Comparison of ENCODE assay signal across 21 cellular contexts in the genomic region with DNA sequence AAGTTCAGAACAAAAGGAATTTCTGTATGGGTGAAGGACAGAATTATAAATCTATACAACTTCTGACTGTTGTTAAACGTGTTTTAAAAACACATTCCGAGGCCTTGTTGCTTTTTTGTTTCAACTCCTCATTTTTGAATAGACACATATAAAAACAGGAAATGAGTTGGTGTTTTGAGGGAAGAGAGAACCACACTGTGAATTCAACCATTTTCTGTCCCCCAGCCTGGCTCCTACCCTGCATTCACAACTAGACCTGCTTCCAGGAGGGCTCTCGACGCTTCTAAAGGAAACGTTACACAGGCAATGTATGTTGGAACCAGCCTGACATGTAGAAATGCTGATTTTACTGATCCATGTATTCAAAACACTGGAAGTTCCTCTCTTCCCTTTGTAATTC.
DNase-seq lines count a peak whose midpoint lies in the region; ATAC-seq, FAIRE-seq and TF ChIP-seq lines count a peak whose summit lies in the region.
"Had no signal": no experiment of that assay in that cellular context is flagged by ENCODE, and none has a peak within 500 bp of the region (broad histone marks: within the 10 kb centered on the region; RNA-seq: fewer than 3 reads in every experiment).

No MANE protein-coding gene starts in this region.

- no peak overlapping the region for H3K4me2 ChIP-seq in SK-N-SH
- peak overlapping the region in 7 of 11 experiments; percentile 21 to 68 (median 50); a peak in 14 of 22 replicates for H3K4me2 ChIP-seq in BLaER1 treated with 17β-estradiol and CSF1 and Interleukin-3, amounts not matched to agents 10 nM and 100 nM
- no peak overlapping the region for H3K4me2 ChIP-seq in OCI-LY7 (ENCODE audit: low read length)
- no peak overlapping the region for H3K4me2 ChIP-seq in endothelial cell of umbilical vein (ENCODE audit: insufficient read depth, low read length)

- H3K27me3 ChIP-seq in SK-N-SH (ENCODE audit: insufficient read depth), result no peaks in the 10 kb centered on the region
- no peaks in the 10 kb centered on the region for H3K27me3 ChIP-seq in BLaER1 treated with 17β-estradiol and CSF1 and Interleukin-3, amounts not matched to agents 10 nM and 100 nM
- no peaks in the 10 kb centered on the region for H3K27me3 ChIP-seq in endothelial cell of umbilical vein (ENCODE audit: control insufficient read depth in 2 of 2, insufficient read depth in 2 of 2, low read length in 2 of 2)

- DNase-seq in SK-N-SH (no peak), OCI-LY7 (ENCODE audit: low spot score) (no peak), endothelial cell of umbilical vein (ENCODE audit: low read depth, low spot score) (peak; percentile 50), NCI-H2029 treated with DMSO at 0.1 percent for 48 hours (lab: John Stamatoyannopoulos, UW) (no peak), substantia nigra (lab: John Stamatoyannopoulos, UW) (no peak)
- DNase-seq in activated CD8-positive, alpha-beta memory T cell treated with anti-CD3 and anti-CD28 coated beads for 24 hours, result no peak
- DNase-seq: AML-193; Calu3; CD8-positive, alpha-beta memory T cell; DMS153; H7; HFFc6; NCI-H1694 treated with DMSO at 0.1 percent for 48 hours; NCI-H446; NCI-H526; PC-3; Right ventricle myocardium superior had no signal

- no peaks in the 10 kb centered on the region for H4K20me1 ChIP-seq in SK-N-SH (ENCODE audit: insufficient read depth)
- H4K20me1 ChIP-seq in BLaER1 treated with 17β-estradiol and CSF1 and Interleukin-3, amounts not matched to agents 10 nM and 100 nM, result no peaks in the 10 kb centered on the region
- H4K20me1 ChIP-seq in OCI-LY7 (ENCODE audit: insufficient read depth, low read length), result no peaks in the 10 kb centered on the region
- H4K20me1 ChIP-seq in endothelial cell of umbilical vein (replicated peaks; ENCODE audit: control insufficient read depth, extremely low read depth, insufficient read depth, low read length), result no peaks in the 10 kb centered on the region

- peaks cover 4% of the 10 kb centered on the region for H3F3A ChIP-seq in SK-N-SH (replicated peaks; ENCODE audit: insufficient read depth)

- no peak for TF ChIP-seq POLR2A in endothelial cell of umbilical vein (IDR thresholded peaks at IDR 0.05; ENCODE audit: low read depth, low read length)

- H3K27ac ChIP-seq in SK-N-SH (ENCODE audit: low read depth in 2 of 2, low read length in 1 of 2) (no peak overlapping the region), OCI-LY7 (ENCODE audit: low read depth, low read length, poor library complexity, severe bottlenecking) (no peak overlapping the region), endothelial cell of umbilical vein (ENCODE audit: insufficient read depth, low read depth, low read length) (peak overlapping the region; percentile 22), substantia nigra (ENCODE audit: low read depth, low read length, poor library complexity, severe bottlenecking) (no peak overlapping the region)
- H3K27ac ChIP-seq in BLaER1 treated with 17β-estradiol and CSF1 and Interleukin-3, amounts not matched to agents 10 nM and 100 nM, result peak overlapping the region in 6 of 11 experiments; percentile 9 to 60 (median 38); a peak in 7 of 22 replicates
- H3K27ac ChIP-seq: C4-2B had no signal

- TF ChIP-seq CTCF in SK-N-SH (IDR thresholded peaks at IDR 0.05), result no peak
- TF ChIP-seq CTCF in OCI-LY7 (conservative IDR thresholded peaks at IDR 0.05; ENCODE audit: low read length), result no peak
- TF ChIP-seq CTCF in endothelial cell of umbilical vein (IDR thresholded peaks at IDR 0.05; ENCODE audit: extremely low read depth in 1 of 2, insufficient read depth in 1 of 2, low read depth in 1 of 2, low read length in 2 of 2), result no peak

- no peak for ATAC-seq in SK-N-SH treated with all-trans-retinoic acid at 6 μM for 48 hours
- ATAC-seq: PC-3 had no signal

- TF ChIP-seq RAD21 in SK-N-SH (IDR thresholded peaks at IDR 0.05; ENCODE audit: low read length), result no peak

- H2AFZ ChIP-seq in SK-N-SH (ENCODE audit: low read depth) (peak overlapping the region; percentile 79; the same call in 1 of the 2 replicates), OCI-LY7 (ENCODE audit: low read length) (0 out of 2 replicates have a peak overlapping the region, but pooled peaks have one; percentile 5), endothelial cell of umbilical vein (ENCODE audit: low read depth, low read length) (peak overlapping the region; percentile 92)

- TF ChIP-seq EP300 in SK-N-SH (IDR thresholded peaks at IDR 0.05; ENCODE audit: borderline replicate concordance in 1 of 2, low read depth in 1 of 2, low read length in 1 of 2), result no peak

- H3K9me1 ChIP-seq in endothelial cell of umbilical vein (replicated peaks; ENCODE audit: control insufficient read depth, extremely low read depth, insufficient read depth, low read length), result no peaks in the 10 kb centered on the region

- WGBS in SK-N-SH (ENCODE audit: low lambda C conversion rate), result 48% methylated on average over 5 of the region's 5 CpGs

- POLR2A ChIA-PET in SK-N-SH (lab: Yijun Ruan, JAX) (no interaction called here), OCI-LY7 (lab: Charles Lee) (no interaction called here), endothelial cell of umbilical vein (lab: Charles Lee) (no interaction called here)

- CTCF ChIA-PET in SK-N-SH (lab: Yijun Ruan, JAX) (interaction anchor here (1.0 kb wide), 1 partner anchor 11 kb away, joined by 4 read pairs; no protein-coding TSS in a partner anchor), OCI-LY7 (lab: Charles Lee; ENCODE audit: unreplicated experiment) (no interaction called here), endothelial cell of umbilical vein (lab: Charles Lee) (no interaction called here)

- intact Hi-C loops in OCI-LY7 (cut with micrococcal nuclease; ENCODE audit: unreplicated experiment) (loop anchor here (5.0 kb wide), 2 partner anchors 223 to 788 kb away; no protein-coding TSS in a partner anchor), endothelial cell of umbilical vein (cut with micrococcal nuclease) (no loop called here)

- H3K36me3 ChIP-seq in SK-N-SH (replicated peaks in 1 of 2; ENCODE audit: control insufficient read depth in 1 of 2, insufficient read depth in 2 of 2, low read length in 1 of 2), result no peaks in the 10 kb centered on the region
- H3K36me3 ChIP-seq in BLaER1 treated with 17β-estradiol and CSF1 and Interleukin-3, amounts not matched to agents 10 nM and 100 nM, result no peaks in the 10 kb centered on the region
- no peaks in the 10 kb centered on the region for H3K36me3 ChIP-seq in OCI-LY7 (ENCODE audit: insufficient read depth, low read length)
- no peaks in the 10 kb centered on the region for H3K36me3 ChIP-seq in endothelial cell of umbilical vein (ENCODE audit: control insufficient read depth in 2 of 2, extremely low read depth in 1 of 2, insufficient read depth in 2 of 2, low read length in 2 of 2)

- H3K9me2 ChIP-seq in SK-N-SH (no peaks in the 10 kb centered on the region), OCI-LY7 (ENCODE audit: insufficient read depth, low read length) (no peaks in the 10 kb centered on the region)

- no peaks in the 10 kb centered on the region for H3K79me2 ChIP-seq in SK-N-SH (ENCODE audit: insufficient read depth)
- H3K79me2 ChIP-seq in OCI-LY7 (ENCODE audit: insufficient read depth, low read depth, low read length), result no peaks in the 10 kb centered on the region
- no peaks in the 10 kb centered on the region for H3K79me2 ChIP-seq in endothelial cell of umbilical vein (ENCODE audit: control insufficient read depth, insufficient read depth, low read length)

- H3K4me1 ChIP-seq in SK-N-SH (ENCODE audit: control insufficient read depth in 1 of 2, insufficient read depth in 2 of 2, low read depth in 1 of 2, low read length in 1 of 2), result no peaks in the 10 kb centered on the region
- H3K4me1 ChIP-seq in BLaER1 treated with 17β-estradiol and CSF1 and Interleukin-3, amounts not matched to agents 10 nM and 100 nM, result peaks cover 0 to 33% (median 23%) of the 10 kb centered on the region in 10 experiments; a peak in 13 of 20 replicates
- peaks cover 9% of the 10 kb centered on the region for H3K4me1 ChIP-seq in OCI-LY7 (ENCODE audit: insufficient read depth, low read length, poor library complexity, severe bottlenecking)
- peaks cover 32% of the 10 kb centered on the region for H3K4me1 ChIP-seq in endothelial cell of umbilical vein (ENCODE audit: control insufficient read depth, extremely low read depth, insufficient read depth, low read length)

- H3K4me3 ChIP-seq in SK-N-SH (ENCODE audit: low read depth in 2 of 2, low read length in 1 of 2) (no peak overlapping the region), OCI-LY7 (ENCODE audit: low read depth, low read length, poor library complexity, severe bottlenecking) (no peak overlapping the region), endothelial cell of umbilical vein (replicated peaks in 1 of 3; ENCODE audit: insufficient read depth in 1 of 3, low read depth in 1 of 3, low read length in 3 of 3) (no peak overlapping the region)
- H3K4me3 ChIP-seq in BLaER1 treated with 17β-estradiol and CSF1 and Interleukin-3, amounts not matched to agents 10 nM and 100 nM, result no peak overlapping the region

- dilution Hi-C loops in endothelial cell of umbilical vein (cut with MboI; ENCODE audit: extremely low pct_ligation_motif_present, low sequenced_read_pairs), result no loop called here

- BruUV-seq in OCI-LY7 (replicated peaks; lab: Mats Ljungman, UMichigan), result no TSS peak
- no TSS peak for BruUV-seq in endothelial cell of umbilical vein (replicated peaks; lab: Mats Ljungman, UMichigan)

- H3K9me3 ChIP-seq in SK-N-SH (no peaks in the 10 kb centered on the region), OCI-LY7 (ENCODE audit: low read length) (no peaks in the 10 kb centered on the region), endothelial cell of umbilical vein (replicated peaks; ENCODE audit: control insufficient read depth, insufficient read depth, low read length) (no peaks in the 10 kb centered on the region)
- H3K9me3 ChIP-seq in BLaER1 treated with 17β-estradiol and CSF1 and Interleukin-3, amounts not matched to agents 10 nM and 100 nM (replicated peaks in 1 of 11), result no peaks in the 10 kb centered on the region

- FAIRE-seq in endothelial cell of umbilical vein (lab: Jason Lieb, UNC), result peak; percentile 40
- FAIRE-seq: GM12891 had no signal

- H3K9ac ChIP-seq in SK-N-SH (no peak overlapping the region), endothelial cell of umbilical vein (replicated peaks; ENCODE audit: extremely low read depth, insufficient read depth, low read length) (no peak overlapping the region)
- H3K9ac ChIP-seq in BLaER1 treated with 17β-estradiol and CSF1 and Interleukin-3, amounts not matched to agents 10 nM and 100 nM, result no peak overlapping the region

TF ChIP-seq in SK-N-SH, 30 proteins besides CTCF, POLR2A, EP300 and RAD21 (continues in another document):
- TF ChIP-seq FOXM1 (IDR thresholded peaks at IDR 0.05; ENCODE audit: low read depth), result no peak
- TF ChIP-seq RFX5 (IDR thresholded peaks at IDR 0.05; ENCODE audit: low read length), result no peak
- no peak for TF ChIP-seq NFIC (IDR thresholded peaks at IDR 0.05; ENCODE audit: borderline replicate concordance)

TF ChIP-seq in SK-N-SH treated with all-trans-retinoic acid at 6 μM for 48 hours, 23 proteins besides CTCF, POLR2A, EP300 and RAD21 (continues in another document):
- TF ChIP-seq OSR1 (CRISPR knock-in tag; IDR thresholded peaks at IDR 0.05) (no peak), ARNTL (CRISPR knock-in tag; IDR thresholded peaks at IDR 0.05; ENCODE audit: borderline replicate concordance, low read depth) (no peak), ISL1 (CRISPR knock-in tag; IDR thresholded peaks at IDR 0.05) (no peak)

TF ChIP-seq in endothelial cell of umbilical vein, 7 proteins besides CTCF, POLR2A, EP300 and RAD21 (continues in another document):
- no peak for TF ChIP-seq GATA2 (IDR thresholded peaks at IDR 0.05; ENCODE audit: insufficient read depth, insufficient read length, low read depth, low read length)

Comparison
In these comparisons a context has a peak if more than half of its experiments do, and no peak if none do; other contexts are left out.
1. H2AFZ ChIP-seq: peak in every context shown above with its lines; median percentile 92 in endothelial cell of umbilical vein; 79 in SK-N-SH; 5 in OCI-LY7.
2. H3K27ac ChIP-seq: peak in BLaER1 treated with 17β-estradiol and CSF1 and Interleukin-3, amounts not matched to agents 10 nM and 100 nM (6 of 11) and endothelial cell of umbilical vein (single experiment); none in SK-N-SH (0 of 2), OCI-LY7 (single experiment) and substantia nigra (single experiment).
3. H3K4me2 ChIP-seq: peak in BLaER1 treated with 17β-estradiol and CSF1 and Interleukin-3, amounts not matched to agents 10 nM and 100 nM (7 of 11); none in SK-N-SH (single experiment), OCI-LY7 (single experiment) and endothelial cell of umbilical vein (single experiment).